In genomic region chr2:160630801-160631590, GRCh38 we compare ENCODE assay signal across 15 cellular contexts.
DNase-seq lines count a peak whose midpoint lies in the region; ATAC-seq and TF ChIP-seq lines count a peak whose summit lies in the region.
"Had no signal": no experiment of that assay in that cellular context is flagged by ENCODE, and none has a peak within 500 bp of the region (broad histone marks: within the 10 kb centered on the region; RNA-seq: fewer than 3 reads in every experiment).

No MANE protein-coding gene starts in this region.

- no peak overlapping the region for H3K4me3 ChIP-seq in HEK293 (ENCODE audit: low read depth, low read length)
- H3K4me3 ChIP-seq: lower lobe of right lung had no signal

- peak; percentile 8 for DNase-seq in fibroblast of gingiva (ENCODE audit: low read depth)
- DNase-seq in myocyte (ENCODE audit: low read depth), result peak; percentile 47
- DNase-seq in stimulated activated naive CD4-positive, alpha-beta T cell (lab: John Stamatoyannopoulos, UW), result no peak
- DNase-seq in foreskin keratinocyte, result no peak
- no peak for DNase-seq in HEK293T (ENCODE audit: extremely low spot score)
- DNase-seq: activated CD4-positive, alpha-beta memory T cell treated with anti-CD3 and anti-CD28 coated beads for 36 hours; erythroblast; lower lobe of right lung; NCI-H187; NCI-H510A treated with DMSO at 0.1 percent for 48 hours; PC-3 had no signal

- POLR2A ChIA-PET in HEK293 (lab: Yijun Ruan, JAX) (no interaction called here), HEK293T (lab: Yijun Ruan, JAX) (no interaction called here)

- no peaks in the 10 kb centered on the region for H3K27me3 ChIP-seq in foreskin keratinocyte
- H3K27me3 ChIP-seq: neutrophil had no signal

- H3K9me3 ChIP-seq in HEK293 (ENCODE audit: control insufficient read depth, insufficient read depth, low read depth, low read length), result no peaks in the 10 kb centered on the region
- H3K9me3 ChIP-seq: lower lobe of right lung, neutrophil had no signal

- peaks cover 7% of the 10 kb centered on the region for H3K4me1 ChIP-seq in HEK293 (ENCODE audit: control insufficient read depth, insufficient read depth, low read length)
- no peaks in the 10 kb centered on the region for H3K4me1 ChIP-seq in foreskin keratinocyte

- H3K36me3 ChIP-seq in HEK293 (ENCODE audit: control insufficient read depth in 2 of 2, insufficient read depth in 1 of 2, low read length in 2 of 2), result no peaks in the 10 kb centered on the region
- H3K36me3 ChIP-seq: lower lobe of right lung, neutrophil had no signal

- CTCF ChIA-PET in HEK293 (lab: Yijun Ruan, JAX), result interaction anchor here (1.1 kb wide), 1 partner anchor 364 kb away, joined by 3 read pairs; no protein-coding TSS in a partner anchor
- CTCF ChIA-PET in HEK293T (lab: Yijun Ruan, JAX), result interaction anchor here (0.5 kb wide), 1 partner anchor 16 kb away, joined by 4 read pairs; no protein-coding TSS in a partner anchor

- no peak for ATAC-seq in HG02884 (IDR thresholded peaks at IDR 0.05; ENCODE audit: unreplicated experiment)
- no peak for ATAC-seq in foreskin keratinocyte
- ATAC-seq: PC-3; stimulated activated memory B cell treated with anti-CD40 and anti-IgM and Interleukin-4, amounts not matched to agents 10 μg/mL and 1 μg/mL and 100 μg/mL, for 72 hours had no signal

- H3K27ac ChIP-seq in HEK293 (ENCODE audit: extremely low read depth, low read depth, low read length) (no peak overlapping the region), foreskin keratinocyte (no peak overlapping the region)
- H3K27ac ChIP-seq: lower lobe of right lung, neutrophil had no signal

- no peak for TF ChIP-seq CTCF in HEK293 (tag by site-specific recombination; IDR thresholded peaks at IDR 0.05)
- no peak for TF ChIP-seq CTCF in foreskin keratinocyte (conservative IDR thresholded peaks at IDR 0.05)

TF ChIP-seq in HEK293, 187 proteins besides CTCF, POLR2A, EP300 and RAD21:
- TF ChIP-seq ZNF121 (tag by site-specific recombination; IDR thresholded peaks at IDR 0.05) (no peak), ZNF133 (tag by site-specific recombination; IDR thresholded peaks at IDR 0.05) (peak; percentile 58)

TF ChIP-seq in HEK293T, 16 proteins besides CTCF, POLR2A, EP300 and RAD21:
- TF ChIP-seq BHLHE40 (IDR thresholded peaks at IDR 0.05; ENCODE audit: borderline replicate concordance), result no peak
- TF ChIP-seq FOXA1 (IDR thresholded peaks at IDR 0.05), result no peak
- TF ChIP-seq NFRKB (IDR thresholded peaks at IDR 0.05), result no peak
- TF ChIP-seq TARDBP (IDR thresholded peaks at IDR 0.05), result no peak
- no peak for TF ChIP-seq HDGF (IDR thresholded peaks at IDR 0.05; ENCODE audit: borderline replicate concordance)
- TF ChIP-seq SUZ12 (IDR thresholded peaks at IDR 0.05), result no peak

Comparison
In these comparisons a context has a peak if more than half of its experiments do, and no peak if none do; other contexts are left out.
1. DNase-seq: peak in fibroblast of gingiva (single experiment) and myocyte (single experiment); none in stimulated activated naive CD4-positive, alpha-beta T cell (0 of 6), foreskin keratinocyte (0 of 2) and HEK293T (single experiment).